In the genomic region with DNA sequence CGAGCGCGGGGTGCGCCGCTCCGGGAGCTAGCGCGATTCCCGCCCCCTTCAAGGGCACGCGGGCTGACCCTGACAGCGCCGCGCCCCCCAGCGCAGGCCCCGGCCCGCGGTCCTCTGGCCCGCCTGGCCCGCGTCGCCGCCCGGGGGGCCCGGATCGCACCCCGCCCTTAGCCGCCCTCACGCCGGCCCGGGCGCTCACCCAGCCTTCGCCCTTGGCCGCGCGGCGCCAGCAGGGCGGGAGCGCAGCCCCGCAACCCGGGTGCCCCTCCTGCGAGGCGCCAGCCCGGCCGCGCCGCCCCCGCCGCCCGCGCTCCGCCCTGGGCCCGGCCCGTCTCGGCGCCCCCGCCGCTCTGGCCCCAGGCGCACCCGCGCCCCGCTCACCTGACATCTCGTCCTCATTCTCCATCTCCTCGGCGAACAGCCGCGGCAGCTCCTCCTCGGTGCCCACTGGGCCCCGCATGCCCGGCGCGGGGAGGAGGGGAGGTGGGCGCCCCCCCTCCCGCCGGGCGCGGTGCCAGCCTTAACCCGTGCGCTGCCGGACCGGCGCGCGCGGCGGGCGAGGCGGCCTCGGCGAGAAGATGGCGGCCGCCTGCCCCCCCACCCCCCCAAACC, we compare ENCODE assay signal across 1 cellular context.
A peak's percentile ranks its signal among the peaks of the same experiment; 100 is the strongest.
TF ChIP-seq lines count a peak whose summit lies in the region.

No MANE protein-coding gene starts in this region.

TF ChIP-seq in HepG2, 621 proteins besides CTCF, POLR2A, EP300 and RAD21:
- TF ChIP-seq HOXD1 (CRISPR knock-in tag; IDR thresholded peaks at IDR 0.05): no peak
- no peak for TF ChIP-seq ZNF790 (CRISPR knock-in tag; IDR thresholded peaks at IDR 0.05; ENCODE audit: borderline replicate concordance)
- peak; percentile 15 for TF ChIP-seq HNRNPK (IDR thresholded peaks at IDR 0.05; ENCODE audit: low read depth, low read length, poor library complexity, severe bottlenecking)
- TF ChIP-seq, protein P1, sequence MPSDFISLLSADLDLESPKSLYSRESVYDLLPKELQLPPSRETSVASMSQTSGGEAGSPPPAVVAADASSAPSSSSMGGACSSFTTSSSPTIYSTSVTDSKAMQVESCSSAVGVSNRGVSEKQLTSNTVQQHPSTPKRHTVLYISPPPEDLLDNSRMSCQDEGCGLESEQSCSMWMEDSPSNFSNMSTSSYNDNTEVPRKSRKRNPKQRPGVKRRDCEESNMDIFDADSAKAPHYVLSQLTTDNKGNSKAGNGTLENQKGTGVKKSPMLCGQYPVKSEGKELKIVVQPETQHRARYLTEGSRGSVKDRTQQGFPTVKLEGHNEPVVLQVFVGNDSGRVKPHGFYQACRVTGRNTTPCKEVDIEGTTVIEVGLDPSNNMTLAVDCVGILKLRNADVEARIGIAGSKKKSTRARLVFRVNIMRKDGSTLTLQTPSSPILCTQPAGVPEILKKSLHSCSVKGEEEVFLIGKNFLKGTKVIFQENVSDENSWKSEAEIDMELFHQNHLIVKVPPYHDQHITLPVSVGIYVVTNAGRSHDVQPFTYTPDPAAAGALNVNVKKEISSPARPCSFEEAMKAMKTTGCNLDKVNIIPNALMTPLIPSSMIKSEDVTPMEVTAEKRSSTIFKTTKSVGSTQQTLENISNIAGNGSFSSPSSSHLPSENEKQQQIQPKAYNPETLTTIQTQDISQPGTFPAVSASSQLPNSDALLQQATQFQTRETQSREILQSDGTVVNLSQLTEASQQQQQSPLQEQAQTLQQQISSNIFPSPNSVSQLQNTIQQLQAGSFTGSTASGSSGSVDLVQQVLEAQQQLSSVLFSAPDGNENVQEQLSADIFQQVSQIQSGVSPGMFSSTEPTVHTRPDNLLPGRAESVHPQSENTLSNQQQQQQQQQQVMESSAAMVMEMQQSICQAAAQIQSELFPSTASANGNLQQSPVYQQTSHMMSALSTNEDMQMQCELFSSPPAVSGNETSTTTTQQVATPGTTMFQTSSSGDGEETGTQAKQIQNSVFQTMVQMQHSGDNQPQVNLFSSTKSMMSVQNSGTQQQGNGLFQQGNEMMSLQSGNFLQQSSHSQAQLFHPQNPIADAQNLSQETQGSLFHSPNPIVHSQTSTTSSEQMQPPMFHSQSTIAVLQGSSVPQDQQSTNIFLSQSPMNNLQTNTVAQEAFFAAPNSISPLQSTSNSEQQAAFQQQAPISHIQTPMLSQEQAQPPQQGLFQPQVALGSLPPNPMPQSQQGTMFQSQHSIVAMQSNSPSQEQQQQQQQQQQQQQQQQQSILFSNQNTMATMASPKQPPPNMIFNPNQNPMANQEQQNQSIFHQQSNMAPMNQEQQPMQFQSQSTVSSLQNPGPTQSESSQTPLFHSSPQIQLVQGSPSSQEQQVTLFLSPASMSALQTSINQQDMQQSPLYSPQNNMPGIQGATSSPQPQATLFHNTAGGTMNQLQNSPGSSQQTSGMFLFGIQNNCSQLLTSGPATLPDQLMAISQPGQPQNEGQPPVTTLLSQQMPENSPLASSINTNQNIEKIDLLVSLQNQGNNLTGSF (CRISPR knock-in tag; IDR thresholded peaks at IDR 0.05): no peak
TF ChIP-seq in HepG2: peak in this region for 1.
